ENCODE assay signal across 9 cellular contexts in the genomic region with DNA sequence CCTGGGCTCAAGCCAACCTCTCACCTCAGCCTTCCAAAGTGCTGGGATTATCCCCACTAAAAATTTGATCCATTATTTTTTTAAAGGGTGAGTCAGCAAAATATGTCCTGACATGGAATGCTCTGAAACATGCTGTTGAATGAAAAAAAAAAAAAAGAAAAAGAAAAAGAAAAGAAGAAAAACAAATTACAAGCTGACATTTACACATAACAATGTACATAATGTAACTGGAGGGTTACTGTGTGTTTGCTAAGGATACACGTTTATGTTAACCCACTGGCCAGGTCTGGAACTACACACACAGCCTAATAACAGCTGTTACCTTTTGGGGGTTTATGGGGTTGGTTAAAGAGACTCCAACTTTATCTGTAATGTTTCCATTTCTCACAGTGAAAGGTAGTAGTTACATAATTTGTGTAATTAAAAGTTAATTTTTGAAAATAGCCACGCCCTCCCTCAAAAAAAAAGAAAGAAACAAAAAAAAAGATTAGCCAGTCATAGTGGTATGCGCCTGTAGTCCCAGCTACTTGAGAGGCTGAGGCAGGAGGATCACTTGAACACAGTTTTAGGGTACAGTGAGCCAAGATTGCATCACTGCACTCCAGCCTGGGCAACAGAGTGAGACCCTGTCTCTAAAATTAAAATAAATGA. TPM values are rescaled to one million over a fixed set of nuclear protein-coding genes. Genes with fewer than 3 reads are reported as not detected.
DNase-seq lines count a peak whose midpoint lies in the region; ATAC-seq and TF ChIP-seq lines count a peak whose summit lies in the region.
"Had no signal": no experiment of that assay in that cellular context is flagged by ENCODE, and none has a peak within 500 bp of the region (broad histone marks: within the 10 kb centered on the region; RNA-seq: fewer than 3 reads in every experiment).

No MANE protein-coding gene starts in this region.

- peak; percentile 36 for TF ChIP-seq CTCF in retinal pigment epithelial cell (conservative IDR thresholded peaks at IDR 0.05; ENCODE audit: low read depth, low read length)
- peak in 4 of 56 donors; percentile 11 to 27 (median 13) for TF ChIP-seq CTCF in dorsolateral prefrontal cortex (IDR thresholded peaks at IDR 0.05 in 54 of 56, conservative IDR thresholded peaks at IDR 0.05 in 2 of 56; ENCODE audit: low read depth in 1 of 56, partially characterized antibody in 56 of 56)

- ATAC-seq in HG03175 (IDR thresholded peaks at IDR 0.05; ENCODE audit: unreplicated experiment), result no peak

- peak; percentile 44 for DNase-seq in NCI-H2171 treated with DMSO at 0.1 percent for 48 hours (lab: John Stamatoyannopoulos, UW)
- no peak for DNase-seq in NCI-H2171 (lab: John Stamatoyannopoulos, UW)
- peak; percentile 15 for DNase-seq in NCI-H460 (ENCODE audit: extremely low read depth, low read depth)
- no peak for DNase-seq in epithelial cell of prostate (ENCODE audit: low read depth, low spot score)
- no peak for DNase-seq in retinal pigment epithelial cell (ENCODE audit: low read depth)
- no peak for DNase-seq in dorsolateral prefrontal cortex
- DNase-seq in NCI-H146 treated with DMSO at 0.1 percent for 48 hours (lab: John Stamatoyannopoulos, UW; ENCODE audit: unreplicated experiment), result no peak

- H3K27ac ChIP-seq in epithelial cell of prostate (peak overlapping the region; percentile 13), dorsolateral prefrontal cortex (no peak overlapping the region)

- no peaks in the 10 kb centered on the region for H3K27me3 ChIP-seq in dorsolateral prefrontal cortex

- no peak overlapping the region for H3K4me3 ChIP-seq in retinal pigment epithelial cell (ENCODE audit: low read length)
- no peak overlapping the region for H3K4me3 ChIP-seq in dorsolateral prefrontal cortex

- intact Hi-C loops in dorsolateral prefrontal cortex (cut with DNase I), result no loop called here

RNA-seq across cellular contexts. Expression of a gene that starts 3.1 kb away (rescaled TPM):
- total RNA-seq in NCI-H460 (2014; rRNA removed; shearing (Covaris generic)), result not detected in 2 replicates
- 2.0 and 3.5 TPM in 2 replicates for polyA plus RNA-seq in NCI-H460 (2014; cell fraction: nucleus; rRNA removed)
- total RNA-seq in dorsolateral prefrontal cortex, result 1 to 10 TPM in 41 of 120 experiments, under 1 TPM in 62, not detected in 17; 0.29 to 2.1 (median 0.92) TPM
- total RNA-seq: lung microvascular endothelial cell had no signal

RNA-seq across cellular contexts. Expression of a gene that starts 22.0 kb away (rescaled TPM):
- 3.1 TPM in 2 replicates for total RNA-seq in NCI-H460 (2014; rRNA removed; shearing (Covaris generic))
- polyA plus RNA-seq in NCI-H460 (2014; cell fraction: nucleus; rRNA removed), result 5.2 and 12.6 TPM in 2 replicates
- 10 to 100 TPM in 94 of 120 experiments, 1 to 10 TPM in 26; 5.5 to 23.3 (median 13.3) TPM for total RNA-seq in dorsolateral prefrontal cortex

RNA-seq across cellular contexts. Expression of a gene that starts 41.6 kb away (rescaled TPM):
- total RNA-seq in NCI-H460 (2014; rRNA removed; shearing (Covaris generic)), result 0.45 TPM in 1 of 2 replicates, not detected in the other
- polyA plus RNA-seq in NCI-H460 (2014; cell fraction: nucleus; rRNA removed), result not detected in 2 replicates
- 10 to 100 TPM in 1 of 120 experiments, 1 to 10 TPM in 117, under 1 TPM in 2; 0.43 to 11.2 (median 3.5) TPM for total RNA-seq in dorsolateral prefrontal cortex

Comparison
In these comparisons a context has a peak if more than half of its experiments do, and no peak if none do; other contexts are left out.
1. DNase-seq: peak in NCI-H2171 treated with DMSO at 0.1 percent for 48 hours (single experiment) and NCI-H460 (single experiment); none in NCI-H2171 (single experiment), epithelial cell of prostate (single experiment), retinal pigment epithelial cell (single experiment), dorsolateral prefrontal cortex (0 of 10) and NCI-H146 treated with DMSO at 0.1 percent for 48 hours (single experiment).